ENCODE assay signal across 1 cellular context in genomic region chr10:98402931-98403717, GRCh38.
TF ChIP-seq lines count a peak whose summit lies in the region.

No MANE protein-coding gene starts in this region.

TF ChIP-seq in GM12878, 131 proteins besides CTCF, POLR2A, EP300 and RAD21:
- TF ChIP-seq CHD4 (IDR thresholded peaks at IDR 0.05) (no peak), IRF3 (IDR thresholded peaks at IDR 0.05) (no peak), ELK1 (IDR thresholded peaks at IDR 0.05; ENCODE audit: low read depth, low read length) (no peak), YY1 (IDR thresholded peaks at IDR 0.05; ENCODE audit: low read depth, low read length) (peak; percentile 44; the same call in 1 of the 2 replicates), KAT2A (conservative IDR thresholded peaks at IDR 0.05; ENCODE audit: control insufficient read depth, low read depth, low read length) (no peak), MTA2 (IDR thresholded peaks at IDR 0.05; ENCODE audit: low read depth) (no peak), HDGF (IDR thresholded peaks at IDR 0.05) (0 out of 2 replicates have a peak, but pooled peaks have one; percentile 41)
TF ChIP-seq in GM12878: peak in this region for 2.
